Comparison of ENCODE assay signal across 35 cellular contexts in the genomic region with DNA sequence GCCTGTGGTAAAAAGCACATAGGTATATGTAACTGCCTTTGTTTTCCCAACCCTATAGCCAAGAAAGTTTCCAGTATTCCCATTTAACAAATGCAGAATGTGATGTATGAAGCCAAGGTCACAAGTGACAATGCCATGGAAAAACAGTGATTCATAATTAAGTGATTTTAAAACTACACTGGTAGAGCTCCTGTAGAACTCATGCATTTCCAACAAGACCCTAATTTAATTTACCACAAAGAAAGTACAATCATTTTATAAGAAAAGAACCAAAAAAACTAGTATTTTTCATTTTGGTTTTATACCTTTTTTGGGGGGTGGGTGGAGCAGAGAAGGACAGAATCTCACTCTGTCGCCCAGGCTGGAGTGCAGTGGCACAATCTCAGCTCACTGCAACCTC.
A peak's percentile ranks its signal among the peaks of the same experiment; 100 is the strongest.
DNase-seq lines count a peak whose midpoint lies in the region; ATAC-seq, FAIRE-seq and TF ChIP-seq lines count a peak whose summit lies in the region.
"Had no signal": no experiment of that assay in that cellular context is flagged by ENCODE, and none has a peak within 500 bp of the region (broad histone marks: within the 10 kb centered on the region; RNA-seq: fewer than 3 reads in every experiment).

No MANE protein-coding gene starts in this region.

- H3K4me2 ChIP-seq in SK-N-SH (no peak overlapping the region), HCT116 (ENCODE audit: low read length) (peak overlapping the region; percentile 44; the same call in 1 of the 2 replicates), endothelial cell of umbilical vein (ENCODE audit: insufficient read depth, low read length) (no peak overlapping the region)
- H3K4me2 ChIP-seq: A549; BLaER1; BLaER1 treated with 17β-estradiol and CSF1 and Interleukin-3, amounts not matched to agents 10 nM and 100 nM had no signal

- ATAC-seq in SK-N-SH treated with all-trans-retinoic acid at 6 μM for 48 hours (no peak), HCT116 (no peak)
- ATAC-seq: A549; CD8-positive, alpha-beta T cell had no signal

- H4K20me1 ChIP-seq in SK-N-SH (ENCODE audit: insufficient read depth) (no peaks in the 10 kb centered on the region), HCT116 (ENCODE audit: insufficient read depth) (no peaks in the 10 kb centered on the region), endothelial cell of umbilical vein (replicated peaks; ENCODE audit: control insufficient read depth, extremely low read depth, insufficient read depth, low read length) (no peaks in the 10 kb centered on the region)

- H3K9me1 ChIP-seq in endothelial cell of umbilical vein (replicated peaks; ENCODE audit: control insufficient read depth, extremely low read depth, insufficient read depth, low read length) = peaks cover 3% of the 10 kb centered on the region

- dilution Hi-C loops in endothelial cell of umbilical vein (cut with MboI; ENCODE audit: extremely low pct_ligation_motif_present, low sequenced_read_pairs) = no loop called here

- no peaks in the 10 kb centered on the region for H3F3A ChIP-seq in SK-N-SH (replicated peaks; ENCODE audit: insufficient read depth)

- DNase-seq in SK-N-SH (no peak), HCT116 (ENCODE audit: low read depth, low spot score) (no peak), dermis blood vessel endothelial cell (peak; percentile 4), endothelial cell of umbilical vein (ENCODE audit: low read depth, low spot score) (peak; percentile 13), posterior vena cava (ENCODE audit: low spot score) (no peak), HCEC 1CT (no peak), esophagus muscularis mucosa (ENCODE audit: extremely low spot score) (no peak)
- DNase-seq: 8988T; ACHN; AML-193; BE2C; C1 segment of cervical spinal cord; Caco-2; Calu3; CD4-positive, alpha-beta memory T cell; CD4-positive, alpha-beta T cell; CD4-positive, CD25-positive, alpha-beta regulatory T cell; CD8-positive, alpha-beta memory T cell; CD8-positive, alpha-beta T cell; COR-L47; DMS 273 treated with DMSO at 0.1 percent for 48 hours; DMS153; DMS53; DMS79; DMS79 treated with DMSO at 0.1 percent for 48 hours; DND-41; EL had no signal

- FAIRE-seq in endothelial cell of umbilical vein (lab: Jason Lieb, UNC) = no peak
- FAIRE-seq: A204.1, A549, D721Med had no signal

- TF ChIP-seq RAD21 in SK-N-SH (IDR thresholded peaks at IDR 0.05; ENCODE audit: low read length) (no peak), HCT116 (IDR thresholded peaks at IDR 0.05; ENCODE audit: low read depth) (no peak)

- H2AFZ ChIP-seq in SK-N-SH (ENCODE audit: low read depth) = no peak overlapping the region
- H2AFZ ChIP-seq in HCT116 (ENCODE audit: low read depth, low read length, poor library complexity, severe bottlenecking) = no peak overlapping the region
- H2AFZ ChIP-seq in endothelial cell of umbilical vein (ENCODE audit: low read depth, low read length) = no peak overlapping the region

- CTCF ChIA-PET in SK-N-SH (lab: Yijun Ruan, JAX) = no interaction called here
- CTCF ChIA-PET in HCT116 (lab: Charles Lee) = no interaction called here
- CTCF ChIA-PET in endothelial cell of umbilical vein (lab: Charles Lee) = interaction anchor here (0.6 kb wide), 1 partner anchor 28 kb away, joined by 3 read pairs; no protein-coding TSS in a partner anchor

- intact Hi-C loops in HCT116 (cut with micrococcal nuclease) (no loop called here), endothelial cell of umbilical vein (cut with micrococcal nuclease) (no loop called here), posterior vena cava (cut with DNase I) (no loop called here), esophagus muscularis mucosa (cut with DNase I) (no loop called here)

- TF ChIP-seq CTCF in SK-N-SH (IDR thresholded peaks at IDR 0.05) (no peak), HCT116 (IDR thresholded peaks at IDR 0.05 in 2 of 3, conservative IDR thresholded peaks at IDR 0.05 in 1 of 3; ENCODE audit: borderline replicate concordance in 1 of 3, insufficient read depth in 1 of 3, low read depth in 2 of 3, low read length in 2 of 3) (no peak), endothelial cell of umbilical vein (IDR thresholded peaks at IDR 0.05; ENCODE audit: extremely low read depth in 1 of 2, insufficient read depth in 1 of 2, low read depth in 1 of 2, low read length in 2 of 2) (no peak), esophagus muscularis mucosa (IDR thresholded peaks at IDR 0.05) (no peak)

- H3K9me2 ChIP-seq in SK-N-SH (no peaks in the 10 kb centered on the region), HCT116 (ENCODE audit: insufficient read depth) (no peaks in the 10 kb centered on the region)

- H3K27ac ChIP-seq in SK-N-SH (ENCODE audit: low read depth in 2 of 2, low read length in 1 of 2) = no peak overlapping the region
- no peak overlapping the region for H3K27ac ChIP-seq in HCT116 (ENCODE audit: low read depth, low read length)
- H3K27ac ChIP-seq in endothelial cell of umbilical vein (ENCODE audit: insufficient read depth, low read depth, low read length) = no peak overlapping the region
- H3K27ac ChIP-seq in esophagus muscularis mucosa (replicated peaks in 1 of 4) = no peak overlapping the region
- H3K27ac ChIP-seq: 22Rv1; A549; BLaER1; BLaER1 treated with 17β-estradiol and CSF1 and Interleukin-3, amounts not matched to agents 10 nM and 100 nM; C4-2B had no signal

- RAD21 ChIA-PET in HCT116 (lab: Charles Lee; ENCODE audit: low non-redundant PET in 1 of 2, low total read pairs in 2 of 2, uncharacterized antibody in 2 of 2, unreplicated experiment in 2 of 2) = no interaction called here

- BruUV-seq in HCT116 (replicated peaks; lab: Mats Ljungman, UMichigan) (no TSS peak), endothelial cell of umbilical vein (replicated peaks; lab: Mats Ljungman, UMichigan) (no TSS peak)

- TF ChIP-seq POLR2A in HCT116 (IDR thresholded peaks at IDR 0.05; ENCODE audit: borderline replicate concordance, extremely low read depth, insufficient read depth, insufficient read length) (no peak), endothelial cell of umbilical vein (IDR thresholded peaks at IDR 0.05; ENCODE audit: low read depth, low read length) (no peak), esophagus muscularis mucosa (IDR thresholded peaks at IDR 0.05; ENCODE audit: low read depth) (no peak)

- H3K4me3 ChIP-seq in SK-N-SH (ENCODE audit: low read depth in 2 of 2, low read length in 1 of 2) = no peak overlapping the region
- H3K4me3 ChIP-seq in HCT116 (replicated peaks in 1 of 2; ENCODE audit: low read depth in 1 of 2, low read length in 2 of 2) = no peak overlapping the region
- no peak overlapping the region for H3K4me3 ChIP-seq in endothelial cell of umbilical vein (replicated peaks in 1 of 3; ENCODE audit: insufficient read depth in 1 of 3, low read depth in 1 of 3, low read length in 3 of 3)
- H3K4me3 ChIP-seq in esophagus muscularis mucosa = no peak overlapping the region
- H3K4me3 ChIP-seq: A549; BLaER1; BLaER1 treated with 17β-estradiol and CSF1 and Interleukin-3, amounts not matched to agents 10 nM and 100 nM had no signal

- POLR2A ChIA-PET in SK-N-SH (lab: Yijun Ruan, JAX) = no interaction called here
- POLR2A ChIA-PET in HCT116 (lab: Charles Lee) = no interaction called here
- POLR2A ChIA-PET in endothelial cell of umbilical vein (lab: Charles Lee) = no interaction called here

- no peak overlapping the region for H3K9ac ChIP-seq in SK-N-SH
- no peak overlapping the region for H3K9ac ChIP-seq in HCT116 (ENCODE audit: low read length)
- no peak overlapping the region for H3K9ac ChIP-seq in endothelial cell of umbilical vein (replicated peaks; ENCODE audit: extremely low read depth, insufficient read depth, low read length)
- H3K9ac ChIP-seq: BLaER1; BLaER1 treated with 17β-estradiol and CSF1 and Interleukin-3, amounts not matched to agents 10 nM and 100 nM had no signal

- H3K4me1 ChIP-seq in SK-N-SH (ENCODE audit: control insufficient read depth in 1 of 2, insufficient read depth in 2 of 2, low read depth in 1 of 2, low read length in 1 of 2) = peaks cover 0 to 5% of the 10 kb centered on the region in 2 experiments; a peak in 2 of 4 replicates
- H3K4me1 ChIP-seq in HCT116 (ENCODE audit: control insufficient read depth in 1 of 2, insufficient read depth in 2 of 2, low read length in 2 of 2) = peaks cover 0 to 24% of the 10 kb centered on the region in 2 experiments; a peak in 2 of 4 replicates
- peaks cover 7% of the 10 kb centered on the region for H3K4me1 ChIP-seq in endothelial cell of umbilical vein (ENCODE audit: control insufficient read depth, extremely low read depth, insufficient read depth, low read length)
- peaks cover 3 to 29% (median 23%) of the 10 kb centered on the region in 4 donors for H3K4me1 ChIP-seq in esophagus muscularis mucosa
- H3K4me1 ChIP-seq: BE2C had no signal

- H3K36me3 ChIP-seq in SK-N-SH (replicated peaks in 1 of 2; ENCODE audit: control insufficient read depth in 1 of 2, insufficient read depth in 2 of 2, low read length in 1 of 2) = no peaks in the 10 kb centered on the region
- no peaks in the 10 kb centered on the region for H3K36me3 ChIP-seq in HCT116 (ENCODE audit: control insufficient read depth in 1 of 2, insufficient read depth in 2 of 2, low read length in 2 of 2)
- H3K36me3 ChIP-seq in endothelial cell of umbilical vein (ENCODE audit: control insufficient read depth in 2 of 2, extremely low read depth in 1 of 2, insufficient read depth in 2 of 2, low read length in 2 of 2) = no peaks in the 10 kb centered on the region
- H3K36me3 ChIP-seq in esophagus muscularis mucosa = no peaks in the 10 kb centered on the region
- H3K36me3 ChIP-seq: BE2C had no signal

- 100% methylated on average over 1 of the region's 1 CpG for WGBS in SK-N-SH (ENCODE audit: low lambda C conversion rate)
- 94% methylated on average over 1 of the region's 1 CpG for WGBS in esophagus muscularis mucosa

- H3K9me3 ChIP-seq in SK-N-SH = no peaks in the 10 kb centered on the region
- no peaks in the 10 kb centered on the region for H3K9me3 ChIP-seq in HCT116 (ENCODE audit: control insufficient read depth in 1 of 2, insufficient read depth in 1 of 2, low read depth in 1 of 2, low read length in 2 of 2)
- H3K9me3 ChIP-seq in endothelial cell of umbilical vein (replicated peaks; ENCODE audit: control insufficient read depth, insufficient read depth, low read length) = no peaks in the 10 kb centered on the region
- no peaks in the 10 kb centered on the region for H3K9me3 ChIP-seq in esophagus muscularis mucosa
- H3K9me3 ChIP-seq: A549, BE2C, Caco-2 had no signal

- TF ChIP-seq EP300 in SK-N-SH (IDR thresholded peaks at IDR 0.05; ENCODE audit: borderline replicate concordance in 1 of 2, low read depth in 1 of 2, low read length in 1 of 2) = no peak
- TF ChIP-seq EP300 in esophagus muscularis mucosa (IDR thresholded peaks at IDR 0.05) = no peak

- H3K79me2 ChIP-seq in SK-N-SH (ENCODE audit: insufficient read depth) (peaks cover 92% of the 10 kb centered on the region), HCT116 (ENCODE audit: insufficient read depth, low read length) (peaks cover 87% of the 10 kb centered on the region), endothelial cell of umbilical vein (ENCODE audit: control insufficient read depth, insufficient read depth, low read length) (peaks cover 73% of the 10 kb centered on the region)

- H3K27me3 ChIP-seq in SK-N-SH (ENCODE audit: insufficient read depth) (no peaks in the 10 kb centered on the region), HCT116 (ENCODE audit: insufficient read depth, low read length) (no peaks in the 10 kb centered on the region), endothelial cell of umbilical vein (ENCODE audit: control insufficient read depth in 2 of 2, insufficient read depth in 2 of 2, low read length in 2 of 2) (no peaks in the 10 kb centered on the region), esophagus muscularis mucosa (no peaks in the 10 kb centered on the region)
- H3K27me3 ChIP-seq: BE2C; BLaER1; BLaER1 treated with 17β-estradiol and CSF1 and Interleukin-3, amounts not matched to agents 10 nM and 100 nM had no signal

Comparison
In these comparisons a context has a peak if more than half of its experiments do, and no peak if none do; other contexts are left out.
1. DNase-seq: peak in dermis blood vessel endothelial cell (single experiment) and endothelial cell of umbilical vein (single experiment); none in SK-N-SH (single experiment), HCT116 (single experiment), posterior vena cava (single experiment), HCEC 1CT (single experiment) and esophagus muscularis mucosa (single experiment).